In genomic region chr7:75971961-75972763, GRCh38 we compare ENCODE assay signal across 9 cellular contexts. TPM values are rescaled to one million over a fixed set of nuclear protein-coding genes. Genes with fewer than 3 reads are reported as not detected.
DNase-seq lines count a peak whose midpoint lies in the region; ATAC-seq and TF ChIP-seq lines count a peak whose summit lies in the region.
"Had no signal": no experiment of that assay in that cellular context is flagged by ENCODE, and none has a peak within 500 bp of the region (broad histone marks: within the 10 kb centered on the region; RNA-seq: fewer than 3 reads in every experiment).

No MANE protein-coding gene starts in this region.

- H3K27me3 ChIP-seq in CD4-positive, CD25-positive, alpha-beta regulatory T cell (ENCODE audit: control insufficient read depth, insufficient read depth, low read length): no peaks in the 10 kb centered on the region
- no peaks in the 10 kb centered on the region for H3K27me3 ChIP-seq in neuronal stem cell (ENCODE audit: control insufficient read depth in 3 of 3, insufficient read depth in 3 of 3, low read depth in 1 of 3, low read length in 3 of 3)
- H3K27me3 ChIP-seq in mammary epithelial cell (ENCODE audit: insufficient read depth, low read length): no peaks in the 10 kb centered on the region

- no peaks in the 10 kb centered on the region for H3K9me3 Mint-ChIP-seq in CD4-positive, CD25-positive, alpha-beta regulatory T cell
- H3K9me3 Mint-ChIP-seq in activated CD4-positive, alpha-beta T cell treated with anti-CD3 and anti-CD28 coated beads, Interleukin-2, amount 10 ng/mL, durations not matched to agents 24 days and 14 days: no peaks in the 10 kb centered on the region

- H3K4me3 Mint-ChIP-seq in CD4-positive, CD25-positive, alpha-beta regulatory T cell: no peak overlapping the region
- H3K4me3 Mint-ChIP-seq in activated CD4-positive, alpha-beta T cell treated with anti-CD3 and anti-CD28 coated beads, Interleukin-2, amount 10 ng/mL, durations not matched to agents 24 days and 14 days: no peak overlapping the region

- no peaks in the 10 kb centered on the region for H4K20me1 ChIP-seq in mammary epithelial cell (ENCODE audit: insufficient read depth, low read length)

- whole genome bisulfite sequencing in neuronal stem cell (ENCODE audit: extremely low coverage in 2 of 2, insufficient read length in 2 of 2, insufficient replicate concordance in 1 of 2), 2 donors: no CpG with 5 or more reads among the region's 19 CpGs
- 95% methylated on average over 8 of the region's 19 CpGs for WGBS in mammary epithelial cell (ENCODE audit: low coverage, missing lambda C conversion rate)

- no peak for DNase-seq in CD4-positive, CD25-positive, alpha-beta regulatory T cell
- DNase-seq in NB4 (ENCODE audit: low read depth) (peak; percentile 86), neuronal stem cell (ENCODE audit: low spot score) (no peak), NCI-H1048 (lab: John Stamatoyannopoulos, UW) (no peak), mammary epithelial cell (no peak)
- no peak for DNase-seq in activated CD4-positive, alpha-beta T cell treated with anti-CD3 and anti-CD28 coated beads, Interleukin-2, amount 10 ng/mL, durations not matched to agents 24 days and 14 days
- no peak for DNase-seq in stimulated activated CD4-positive, alpha-beta T cell treated with anti-CD3 and anti-CD28 coated beads, Interleukin-2, amount 100 ng/mL, for 24 hours
- DNase-seq: activated CD8-positive, alpha-beta memory T cell treated with anti-CD3 and anti-CD28 coated beads, Interleukin-2, amount 50 U/mL, for 48 hours had no signal

- H2AFZ ChIP-seq in neuronal stem cell (ENCODE audit: low read length): no peak overlapping the region
- H2AFZ ChIP-seq in mammary epithelial cell (ENCODE audit: low read depth, low read length): no peak overlapping the region

- H3K4me1 Mint-ChIP-seq in CD4-positive, CD25-positive, alpha-beta regulatory T cell: peaks cover 0 to 3% (median 0%) of the 10 kb centered on the region in 4 donors
- H3K4me1 Mint-ChIP-seq in activated CD4-positive, alpha-beta T cell treated with anti-CD3 and anti-CD28 coated beads, Interleukin-2, amount 10 ng/mL, durations not matched to agents 24 days and 14 days: peaks cover 5% of the 10 kb centered on the region

- H3K27ac Mint-ChIP-seq in CD4-positive, CD25-positive, alpha-beta regulatory T cell: peak overlapping the region; percentile 25 to 74 (median 63)
- no peak overlapping the region for H3K27ac Mint-ChIP-seq in activated CD4-positive, alpha-beta T cell treated with anti-CD3 and anti-CD28 coated beads, Interleukin-2, amount 10 ng/mL, durations not matched to agents 24 days and 14 days

- H3K27me3 Mint-ChIP-seq in CD4-positive, CD25-positive, alpha-beta regulatory T cell: no peaks in the 10 kb centered on the region
- no peaks in the 10 kb centered on the region for H3K27me3 Mint-ChIP-seq in activated CD4-positive, alpha-beta T cell treated with anti-CD3 and anti-CD28 coated beads, Interleukin-2, amount 10 ng/mL, durations not matched to agents 24 days and 14 days

- dilution Hi-C loops in mammary epithelial cell (cut with HindIII; ENCODE audit: low sequenced_read_pairs): no loop called here

- no peaks in the 10 kb centered on the region for H3K79me2 ChIP-seq in mammary epithelial cell (ENCODE audit: insufficient read depth, low read length)

- CTCF ChIA-PET in mammary epithelial cell (lab: Charles Lee; ENCODE audit: low non-redundant PET): interaction anchor here (0.7 kb wide), 1 partner anchor 442 kb away, joined by 3 read pairs; no protein-coding TSS in a partner anchor

- intact Hi-C loops in activated CD4-positive, alpha-beta T cell treated with anti-CD3 and anti-CD28 coated beads, Interleukin-2, amount 10 ng/mL, durations not matched to agents 24 days and 14 days (cut with micrococcal nuclease): no loop called here
- intact Hi-C loops in mammary epithelial cell (cut with micrococcal nuclease): no loop called here

- H2BK12ac ChIP-seq in neuronal stem cell (ENCODE audit: low read length): no peak overlapping the region

- no peak for TF ChIP-seq POLR2A in NB4 (IDR thresholded peaks at IDR 0.05; ENCODE audit: extremely low read depth, insufficient read length)

- H4K91ac ChIP-seq in neuronal stem cell (ENCODE audit: low read depth, low read length, poor library complexity): peak overlapping the region; percentile 75

- H2AK5ac ChIP-seq in neuronal stem cell (ENCODE audit: low read depth, low read length): peak overlapping the region; percentile 33

- H3K36me3 Mint-ChIP-seq in CD4-positive, CD25-positive, alpha-beta regulatory T cell: peaks cover 19% of the 10 kb centered on the region
- peaks cover 13% of the 10 kb centered on the region for H3K36me3 Mint-ChIP-seq in activated CD4-positive, alpha-beta T cell treated with anti-CD3 and anti-CD28 coated beads, Interleukin-2, amount 10 ng/mL, durations not matched to agents 24 days and 14 days (ENCODE audit: low read depth)

- peak overlapping the region; percentile 3 for H3K18ac ChIP-seq in neuronal stem cell (ENCODE audit: low read length)

- in situ Hi-C loops in mammary epithelial cell (cut with MboI; ENCODE audit: low sequenced_read_pairs in 2 of 2): no loop called here

- H3K23ac ChIP-seq in neuronal stem cell (ENCODE audit: low read depth, low read length, poor library complexity): peak overlapping the region; percentile 23

- H3K36me3 ChIP-seq in CD4-positive, CD25-positive, alpha-beta regulatory T cell (ENCODE audit: control insufficient read depth, insufficient read depth, low read length): peaks cover 16% of the 10 kb centered on the region
- H3K36me3 ChIP-seq in neuronal stem cell (replicated peaks in 1 of 2; ENCODE audit: control insufficient read depth in 2 of 2, insufficient read depth in 2 of 2, low read length in 2 of 2) (peaks cover 10 to 50% of the 10 kb centered on the region in 2 donors), mammary epithelial cell (ENCODE audit: insufficient read depth, low read length) (no peaks in the 10 kb centered on the region)

- peak; percentile 29 for TF ChIP-seq CTCF in NB4 (IDR thresholded peaks at IDR 0.05; ENCODE audit: low read depth, low read length)
- TF ChIP-seq CTCF in mammary epithelial cell (conservative IDR thresholded peaks at IDR 0.05 in 1 of 2, IDR thresholded peaks at IDR 0.05 in 1 of 2; ENCODE audit: extremely low read depth in 1 of 2, insufficient read depth in 1 of 2, low read depth in 1 of 2, low read length in 2 of 2): peak in 1 of 2 donors; percentile 0

- H3K4me1 ChIP-seq in CD4-positive, CD25-positive, alpha-beta regulatory T cell (ENCODE audit: control insufficient read depth, insufficient read depth, low read length, poor library complexity, severe bottlenecking): no peaks in the 10 kb centered on the region
- H3K4me1 ChIP-seq in neuronal stem cell (ENCODE audit: control insufficient read depth in 2 of 2, insufficient read depth in 1 of 2, low read depth in 1 of 2, low read length in 2 of 2) (peaks cover 23 to 24% of the 10 kb centered on the region in 2 donors), mammary epithelial cell (ENCODE audit: insufficient read depth, low read length) (no peaks in the 10 kb centered on the region)

- no peak overlapping the region for H4K8ac ChIP-seq in neuronal stem cell (ENCODE audit: low read depth, low read length)

- H3K4ac ChIP-seq in neuronal stem cell (ENCODE audit: low read length): no peak overlapping the region

- H3K27ac ChIP-seq in CD4-positive, CD25-positive, alpha-beta regulatory T cell (ENCODE audit: insufficient read depth, low read length, poor library complexity, severe bottlenecking): no peak overlapping the region
- H3K27ac ChIP-seq in neuronal stem cell (replicated peaks; ENCODE audit: low read length) (no peak overlapping the region), mammary epithelial cell (ENCODE audit: insufficient read depth, low read depth, low read length) (no peak overlapping the region)

- peaks cover 3% of the 10 kb centered on the region for H3K79me1 ChIP-seq in neuronal stem cell (ENCODE audit: low read depth, low read length)

- H3K14ac ChIP-seq in neuronal stem cell (ENCODE audit: low read length): no peak overlapping the region

- ATAC-seq in CD4-positive, CD25-positive, alpha-beta regulatory T cell (ENCODE audit: low read depth in 2 of 2): no peak
- ATAC-seq in esophagus mucosa: peak; percentile 61

- peak overlapping the region; percentile 63 for H3K9ac ChIP-seq in neuronal stem cell (ENCODE audit: low read depth, low read length, poor library complexity)
- no peak overlapping the region for H3K9ac ChIP-seq in mammary epithelial cell (ENCODE audit: insufficient read depth, low read length)

- H2BK5ac ChIP-seq in neuronal stem cell (ENCODE audit: low read length): no peak overlapping the region

- H3K4me3 ChIP-seq in CD4-positive, CD25-positive, alpha-beta regulatory T cell (ENCODE audit: low read depth, low read length): no peak overlapping the region
- no peak overlapping the region for H3K4me3 ChIP-seq in NB4 (ENCODE audit: low read depth, low read length)
- H3K4me3 ChIP-seq in neuronal stem cell (ENCODE audit: low read length in 2 of 2): no peak overlapping the region
- no peak overlapping the region for H3K4me3 ChIP-seq in mammary epithelial cell (replicated peaks in 1 of 3; ENCODE audit: insufficient read depth in 1 of 3, low read depth in 2 of 3, low read length in 3 of 3)

- H2BK15ac ChIP-seq in neuronal stem cell (ENCODE audit: low read length): peak overlapping the region; percentile 45

- no TSS peak for BruUV-seq in mammary epithelial cell (replicated peaks; lab: Mats Ljungman, UMichigan)

- no peaks in the 10 kb centered on the region for H3K9me3 ChIP-seq in CD4-positive, CD25-positive, alpha-beta regulatory T cell (ENCODE audit: control insufficient read depth in 2 of 2, low read length in 2 of 2)
- H3K9me3 ChIP-seq in neuronal stem cell (replicated peaks in 1 of 2; ENCODE audit: control insufficient read depth in 2 of 2, insufficient read depth in 1 of 2, low read depth in 1 of 2, low read length in 2 of 2): peaks cover 0 to 2% of the 10 kb centered on the region in 2 donors
- H3K9me3 ChIP-seq in mammary epithelial cell (replicated peaks; ENCODE audit: insufficient read depth, low read length): no peaks in the 10 kb centered on the region

- no peak overlapping the region for H3K4me2 ChIP-seq in neuronal stem cell (ENCODE audit: insufficient read depth, low read length, poor library complexity, severe bottlenecking)
- no peak overlapping the region for H3K4me2 ChIP-seq in mammary epithelial cell (ENCODE audit: insufficient read depth, low read depth, low read length)

- no peak overlapping the region for H2BK120ac ChIP-seq in neuronal stem cell (ENCODE audit: low read depth, low read length)

RNA-seq across cellular contexts. Expression of gene TMEM120A, which starts 22.2 kb away (rescaled TPM):
- 51.5 TPM for total RNA-seq in CD4-positive, CD25-positive, alpha-beta regulatory T cell
- 10 to 100 TPM; 41.9 to 66.5 (median 62.1) TPM for polyA plus RNA-seq in CD4-positive, CD25-positive, alpha-beta regulatory T cell
- 33.9 TPM for total RNA-seq in esophagus mucosa
- 17.6 TPM for polyA plus RNA-seq in neuronal stem cell (2013, experiment 1 of 2)
- polyA plus RNA-seq in neuronal stem cell (2013, experiment 2 of 2): 17.4 TPM
- 36.1 and 38.2 TPM in 2 replicates for total RNA-seq in activated CD4-positive, alpha-beta T cell treated with anti-CD3 and anti-CD28 coated beads, Interleukin-2, amount 10 ng/mL, durations not matched to agents 24 days and 14 days
- 10 to 100 TPM; 15.8 to 30.3 TPM for total RNA-seq in mammary epithelial cell
- 48.6 TPM for polyA plus RNA-seq in mammary epithelial cell
- 15.4 TPM for polyA minus RNA-seq in mammary epithelial cell

RNA-seq across cellular contexts. Expression of gene POR, which starts 57.2 kb away (rescaled TPM):
- 68.0 TPM for total RNA-seq in CD4-positive, CD25-positive, alpha-beta regulatory T cell
- 10 to 100 TPM; 51.3 to 64.3 (median 59.7) TPM for polyA plus RNA-seq in CD4-positive, CD25-positive, alpha-beta regulatory T cell
- 137 TPM for total RNA-seq in esophagus mucosa
- 61.0 TPM for polyA plus RNA-seq in neuronal stem cell (2013, experiment 1 of 2)
- 62.9 TPM for polyA plus RNA-seq in neuronal stem cell (2013, experiment 2 of 2)
- 69.4 and 75.0 TPM in 2 replicates for total RNA-seq in activated CD4-positive, alpha-beta T cell treated with anti-CD3 and anti-CD28 coated beads, Interleukin-2, amount 10 ng/mL, durations not matched to agents 24 days and 14 days
- 10 to 100 TPM; 61.2 to 67.9 TPM for total RNA-seq in mammary epithelial cell
- 36.1 TPM for polyA plus RNA-seq in mammary epithelial cell
- 145 TPM for polyA minus RNA-seq in mammary epithelial cell
